In the genomic region with DNA sequence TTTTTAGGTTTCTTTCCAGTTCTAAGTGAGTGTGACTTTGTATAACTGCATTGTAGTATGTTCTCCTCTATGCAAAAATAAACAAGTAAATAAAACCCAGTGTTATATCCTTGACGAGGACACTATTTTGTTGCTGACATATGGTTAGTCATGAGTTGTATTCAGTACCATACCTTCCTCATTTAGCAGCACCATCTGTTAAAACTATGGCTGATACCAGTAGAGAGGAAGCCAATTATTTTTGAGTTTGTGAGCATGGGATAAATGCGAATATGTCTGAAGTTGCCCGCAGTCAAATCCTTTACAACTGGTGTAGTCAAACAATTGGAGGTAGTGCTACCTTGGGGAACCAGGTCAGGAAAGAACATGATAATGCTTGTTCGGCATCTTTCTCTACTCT, we compare ENCODE assay signal across 21 cellular contexts.
"Had no signal": no experiment of that assay in that cellular context is flagged by ENCODE, and none has a peak within 500 bp of the region (broad histone marks: within the 10 kb centered on the region; RNA-seq: fewer than 3 reads in every experiment).

No MANE protein-coding gene starts in this region.

- H3K9me3 ChIP-seq: body of pancreas, lower lobe of right lung, upper lobe of left lung had no signal

- DNase-seq: activated CD4-positive, alpha-beta T cell treated with anti-CD3 and anti-CD28 coated beads, Interleukin-2, amount 50 U/mL, for 1 hour; activated CD4-positive, CD25-positive, alpha-beta regulatory T cell treated with anti-CD3 and anti-CD28 coated beads, Interleukin-2, amount 50 U/mL, for 72 hours; activated CD8-positive, alpha-beta T cell treated with anti-CD3 and anti-CD28 coated beads, Interleukin-2, amount 10 ng/mL, durations not matched to agents 7 days and 5 days; activated gamma-delta T cell; activated naive CD4-positive, alpha-beta T cell treated with anti-CD3 and anti-CD28 coated beads, Interleukin-2, amount 50 U/mL, for 16 hours; activated naive CD8-positive, alpha-beta T cell treated with anti-CD3 and anti-CD28 coated beads, Interleukin-2, amount 50 U/mL, for 24 hours; body of pancreas; dermis blood vessel endothelial cell; effector CD8-positive, alpha-beta T cell; erythroblast; foreskin fibroblast; kidney; lower lobe of right lung; mesendoderm; naive B cell; occipital lobe; stimulated activated CD4-positive, alpha-beta T cell treated with anti-CD3 and anti-CD28 coated beads, Interleukin-4, amount 100 ng/mL, for 24 hours; stimulated activated naive CD4-positive, alpha-beta T cell treated with Interleukin-2 at 50 U/mL for 16 hours; upper lobe of left lung had no signal

- H3K4me3 ChIP-seq: body of pancreas, cardiac muscle cell, lower lobe of right lung, upper lobe of left lung had no signal

- H3K36me3 ChIP-seq: cardiac muscle cell, lower lobe of right lung, upper lobe of left lung had no signal

- H3K4me1 ChIP-seq: lower lobe of right lung, upper lobe of left lung had no signal

- H3K27me3 ChIP-seq: body of pancreas, cardiac muscle cell, upper lobe of left lung had no signal

- H3K27ac ChIP-seq: body of pancreas, cardiac muscle cell, lower lobe of right lung, upper lobe of left lung, VCaP had no signal
